ENCODE assay signal across 19 cellular contexts in genomic region chr2:40300391-40300790, GRCh38.
"Had no signal": no experiment of that assay in that cellular context is flagged by ENCODE, and none has a peak within 500 bp of the region (broad histone marks: within the 10 kb centered on the region; RNA-seq: fewer than 3 reads in every experiment).

No MANE protein-coding gene starts in this region.

- DNase-seq: activated CD4-positive, alpha-beta T cell treated with anti-CD3 and anti-CD28 coated beads, Interleukin-2, amount 50 U/mL, for 1 hour; activated CD4-positive, CD25-positive, alpha-beta regulatory T cell treated with anti-CD3 and anti-CD28 coated beads, Interleukin-2, amount 50 U/mL, for 72 hours; activated CD8-positive, alpha-beta memory T cell treated with anti-CD3 and anti-CD28 coated beads, Interleukin-2, amount 50 U/mL, for 4 hours; activated effector memory CD4-positive, alpha-beta T cell treated with Interleukin-2 at 50 U/mL for 16 hours; activated naive CD4-positive, alpha-beta T cell treated with anti-CD3 and anti-CD28 coated beads, Interleukin-2, amount 50 U/mL, for 16 hours; activated T-cell treated with anti-CD3 and anti-CD28 coated beads, Interleukin-2, amount 50 U/mL, for 48 hours; dorsolateral prefrontal cortex; foreskin keratinocyte; hippocampal formation; left lung; mucosa of descending colon; naive thymus-derived CD8-positive, alpha-beta T cell; ovary; right lobe of liver; stimulated activated CD4-positive, alpha-beta T cell treated with anti-CD3 and anti-CD28 coated beads, Interleukin-4, amount 100 ng/mL, for 1 hour; stimulated activated naive CD8-positive, alpha-beta T cell treated with anti-CD3 and anti-CD28 coated beads, Interleukin-15, amount 100 ng/mL, for 72 hours had no signal

- H3K27me3 ChIP-seq: foreskin keratinocyte, left lung, ovary, right lobe of liver had no signal

- H3K4me1 ChIP-seq: foreskin keratinocyte, left lung, right lobe of liver had no signal

- H3K4me2 ChIP-seq: smooth muscle cell had no signal

- ATAC-seq: foreskin keratinocyte; left lung; mucosa of descending colon; naive thymus-derived CD8-positive, alpha-beta T cell; right lobe of liver; SK-N-SH treated with all-trans-retinoic acid at 6 μM for 48 hours; stimulated activated naive CD8-positive, alpha-beta T cell treated with anti-CD3 and anti-CD28 coated beads, Interleukin-15, amount 100 ng/mL, for 72 hours had no signal

- H3K4me3 ChIP-seq: dorsolateral prefrontal cortex, left lung, mucosa of descending colon, ovary, right lobe of liver, smooth muscle cell had no signal

- H3K9me3 ChIP-seq: left lung, mucosa of descending colon, ovary, right lobe of liver had no signal

- H3K36me3 ChIP-seq: left lung, ovary, right lobe of liver had no signal

- H3K27ac ChIP-seq: dorsolateral prefrontal cortex, foreskin keratinocyte, left lung, ovary, right lobe of liver, VCaP had no signal
